In the genomic region with DNA sequence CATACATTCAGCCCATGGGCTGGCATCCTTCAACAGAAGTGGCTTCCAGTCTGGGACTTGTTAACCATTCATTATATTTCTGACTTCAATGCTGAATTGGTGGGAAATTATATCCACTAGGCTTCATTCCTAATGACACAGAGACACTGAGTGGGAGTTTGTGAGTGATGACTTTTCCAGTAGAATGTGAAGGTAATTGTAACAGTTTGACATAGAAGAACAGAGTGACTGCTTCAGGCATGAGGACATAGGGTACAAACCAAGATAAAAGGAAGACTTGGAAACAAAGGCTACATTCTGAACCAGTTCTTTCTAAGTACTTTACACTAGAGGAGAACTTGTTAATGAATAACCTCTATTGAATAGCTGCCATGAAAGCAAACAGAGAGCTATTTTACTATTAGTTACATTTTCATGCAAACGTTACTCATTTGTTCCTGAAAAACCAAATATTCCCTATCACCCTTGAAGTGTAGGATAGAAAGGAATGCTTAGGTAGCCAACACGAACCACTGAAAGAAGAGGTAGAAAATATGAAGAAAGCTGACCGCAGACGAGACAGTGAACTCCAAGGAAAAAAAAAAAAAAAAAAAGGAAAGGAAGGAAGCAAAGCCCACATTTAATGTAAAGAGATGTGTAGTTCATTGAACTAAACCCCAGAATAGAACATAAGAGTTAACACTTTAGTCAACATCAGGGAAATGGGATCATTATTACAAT, we compare ENCODE assay signal across 16 cellular contexts.
DNase-seq lines count a peak whose midpoint lies in the region; ATAC-seq and TF ChIP-seq lines count a peak whose summit lies in the region.
"Had no signal": no experiment of that assay in that cellular context is flagged by ENCODE, and none has a peak within 500 bp of the region (broad histone marks: within the 10 kb centered on the region; RNA-seq: fewer than 3 reads in every experiment).

No MANE protein-coding gene starts in this region.

- no peaks in the 10 kb centered on the region for H3K9me3 ChIP-seq in endocrine pancreas (ENCODE audit: control insufficient read depth, low read length)
- no peaks in the 10 kb centered on the region for H3K9me3 ChIP-seq in mesenchymal stem cell (ENCODE audit: control insufficient read depth, low read length)
- H3K9me3 ChIP-seq in OCI-LY7 (ENCODE audit: low read length): no peaks in the 10 kb centered on the region
- H3K9me3 ChIP-seq: gastroesophageal sphincter, vagina had no signal

- POLR2A ChIA-PET in OCI-LY7 (lab: Charles Lee): no interaction called here

- no peak overlapping the region for H2BK120ac ChIP-seq in mesenchymal stem cell (ENCODE audit: low read depth, low read length)

- no peak overlapping the region for H3K18ac ChIP-seq in mesenchymal stem cell (ENCODE audit: low read depth in 1 of 2, low read length in 2 of 2)

- H3K27ac ChIP-seq in mesenchymal stem cell (ENCODE audit: low read length, poor library complexity, severe bottlenecking): peak overlapping the region; percentile 73
- H3K27ac ChIP-seq in OCI-LY7 (ENCODE audit: low read depth, low read length, poor library complexity, severe bottlenecking): no peak overlapping the region
- H3K27ac ChIP-seq: gastroesophageal sphincter, vagina had no signal

- no peak overlapping the region for H2AK5ac ChIP-seq in mesenchymal stem cell (ENCODE audit: low read length, severe bottlenecking)

- H2AFZ ChIP-seq in mesenchymal stem cell (ENCODE audit: low read depth, low read length) (no peak overlapping the region), OCI-LY7 (ENCODE audit: low read length) (no peak overlapping the region)

- no peak overlapping the region for H3K23ac ChIP-seq in mesenchymal stem cell (ENCODE audit: low read length in 2 of 2)

- H4K91ac ChIP-seq in mesenchymal stem cell (ENCODE audit: low read length): no peak overlapping the region

- H3K4me2 ChIP-seq in mesenchymal stem cell (ENCODE audit: low read length, poor library complexity, severe bottlenecking) (no peak overlapping the region), OCI-LY7 (ENCODE audit: low read length) (no peak overlapping the region)

- CTCF ChIA-PET in OCI-LY7 (lab: Charles Lee; ENCODE audit: unreplicated experiment): no interaction called here

- DNase-seq in ACHN (peak; percentile 94), LoVo (ENCODE audit: low spot score) (peak; percentile 80), mesenchymal stem cell (no peak), dermis blood vessel endothelial cell (no peak), EL (no peak), OCI-LY7 (ENCODE audit: low spot score) (no peak)
- DNase-seq: activated CD4-positive, alpha-beta T cell treated with anti-CD3 and anti-CD28 coated beads for 36 hours; activated T-cell treated with anti-CD3 and anti-CD28 coated beads, Interleukin-2, amount 50 U/mL, for 4 hours; amniotic stem cell; DMS153; effector CD4-positive, alpha-beta T cell; NCI-H2029 treated with DMSO at 0.1 percent for 48 hours had no signal

- no peak for TF ChIP-seq CTCF in OCI-LY7 (conservative IDR thresholded peaks at IDR 0.05; ENCODE audit: low read length)

- no peak overlapping the region for H3K14ac ChIP-seq in mesenchymal stem cell (ENCODE audit: low read length in 2 of 2)

- in situ Hi-C loops in ACHN (cut with HindIII; ENCODE audit: low pct_ligation_motif_present, low pct_unique_long_range_greater_than_20kb, low sequenced_read_pairs): no loop called here

- no peaks in the 10 kb centered on the region for H3K9me2 ChIP-seq in OCI-LY7 (ENCODE audit: insufficient read depth, low read length)

- H3K36me3 ChIP-seq in endocrine pancreas (ENCODE audit: control insufficient read depth, insufficient read depth, low read length) (no peaks in the 10 kb centered on the region), mesenchymal stem cell (ENCODE audit: control insufficient read depth in 1 of 2, insufficient read depth in 2 of 2, low read depth in 1 of 2, low read length in 2 of 2) (no peaks in the 10 kb centered on the region), OCI-LY7 (ENCODE audit: insufficient read depth, low read length) (no peaks in the 10 kb centered on the region)
- H3K36me3 ChIP-seq: gastroesophageal sphincter, vagina had no signal

- H3K4me1 ChIP-seq in endocrine pancreas (ENCODE audit: control insufficient read depth, insufficient read depth, low read length) (peaks cover 9% of the 10 kb centered on the region), mesenchymal stem cell (ENCODE audit: control insufficient read depth, insufficient read depth, low read depth, low read length) (peaks cover 4% of the 10 kb centered on the region), OCI-LY7 (ENCODE audit: insufficient read depth, low read length, poor library complexity, severe bottlenecking) (no peaks in the 10 kb centered on the region)
- H3K4me1 ChIP-seq: gastroesophageal sphincter, vagina had no signal

- H3K27me3 ChIP-seq in endocrine pancreas (ENCODE audit: control insufficient read depth, insufficient read depth, low read length): no peaks in the 10 kb centered on the region
- H3K27me3 ChIP-seq in mesenchymal stem cell (ENCODE audit: control insufficient read depth in 1 of 2, insufficient read depth in 1 of 2, low read length in 2 of 2): no peaks in the 10 kb centered on the region
- H3K27me3 ChIP-seq: gastroesophageal sphincter, vagina had no signal

- H4K20me1 ChIP-seq in OCI-LY7 (ENCODE audit: insufficient read depth, low read length): no peaks in the 10 kb centered on the region

- no TSS peak for BruUV-seq in OCI-LY7 (replicated peaks; lab: Mats Ljungman, UMichigan)

- H2BK12ac ChIP-seq in mesenchymal stem cell (ENCODE audit: low read length in 2 of 2): no peak overlapping the region

- H3K79me2 ChIP-seq in OCI-LY7 (ENCODE audit: insufficient read depth, low read depth, low read length): no peaks in the 10 kb centered on the region

- H3K9ac ChIP-seq in endocrine pancreas (ENCODE audit: control insufficient read depth, insufficient read depth, low read length) (no peak overlapping the region), mesenchymal stem cell (ENCODE audit: low read length) (no peak overlapping the region)

- 58% methylated on average over 3 of the region's 4 CpGs for WGBS in mesenchymal stem cell

- no peak overlapping the region for H2BK15ac ChIP-seq in mesenchymal stem cell (ENCODE audit: low read depth, poor library complexity, severe bottlenecking)

- H3K4ac ChIP-seq in mesenchymal stem cell (ENCODE audit: low read depth in 1 of 2, low read length in 2 of 2): no peak overlapping the region

- peak overlapping the region; percentile 62 for H3K4me3 ChIP-seq in endocrine pancreas (ENCODE audit: control insufficient read depth, insufficient read depth, low read length)
- H3K4me3 ChIP-seq in mesenchymal stem cell (ENCODE audit: insufficient read depth in 1 of 2, low read depth in 1 of 2, low read length in 2 of 2): no peak overlapping the region
- H3K4me3 ChIP-seq in OCI-LY7 (ENCODE audit: low read depth, low read length, poor library complexity, severe bottlenecking): no peak overlapping the region
- H3K4me3 ChIP-seq: gastroesophageal sphincter, vagina had no signal

- no peaks in the 10 kb centered on the region for H3K79me1 ChIP-seq in mesenchymal stem cell (replicated peaks; ENCODE audit: low read length, poor library complexity, severe bottlenecking)

- no peak for ATAC-seq in HG03045 (IDR thresholded peaks at IDR 0.05; ENCODE audit: unreplicated experiment)
- ATAC-seq: activated CD4-positive, alpha-beta T cell treated with anti-CD3 and anti-CD28 coated beads for 36 hours; activated T-cell treated with anti-CD3 and anti-CD28 coated beads, Interleukin-2, amount 50 U/mL, for 4 hours; gastroesophageal sphincter had no signal

- intact Hi-C loops in OCI-LY7 (cut with micrococcal nuclease; ENCODE audit: unreplicated experiment): no loop called here

- no peak overlapping the region for H2BK5ac ChIP-seq in mesenchymal stem cell (ENCODE audit: low read depth, low read length, poor library complexity, severe bottlenecking)

- H4K8ac ChIP-seq in mesenchymal stem cell (ENCODE audit: low read length): no peak overlapping the region

Comparison
In these comparisons a context has a peak if more than half of its experiments do, and no peak if none do; other contexts are left out.
1. DNase-seq: peak in ACHN (single experiment) and LoVo (single experiment); none in mesenchymal stem cell (single experiment), dermis blood vessel endothelial cell (single experiment), EL (single experiment) and OCI-LY7 (single experiment).